In the genomic region with DNA sequence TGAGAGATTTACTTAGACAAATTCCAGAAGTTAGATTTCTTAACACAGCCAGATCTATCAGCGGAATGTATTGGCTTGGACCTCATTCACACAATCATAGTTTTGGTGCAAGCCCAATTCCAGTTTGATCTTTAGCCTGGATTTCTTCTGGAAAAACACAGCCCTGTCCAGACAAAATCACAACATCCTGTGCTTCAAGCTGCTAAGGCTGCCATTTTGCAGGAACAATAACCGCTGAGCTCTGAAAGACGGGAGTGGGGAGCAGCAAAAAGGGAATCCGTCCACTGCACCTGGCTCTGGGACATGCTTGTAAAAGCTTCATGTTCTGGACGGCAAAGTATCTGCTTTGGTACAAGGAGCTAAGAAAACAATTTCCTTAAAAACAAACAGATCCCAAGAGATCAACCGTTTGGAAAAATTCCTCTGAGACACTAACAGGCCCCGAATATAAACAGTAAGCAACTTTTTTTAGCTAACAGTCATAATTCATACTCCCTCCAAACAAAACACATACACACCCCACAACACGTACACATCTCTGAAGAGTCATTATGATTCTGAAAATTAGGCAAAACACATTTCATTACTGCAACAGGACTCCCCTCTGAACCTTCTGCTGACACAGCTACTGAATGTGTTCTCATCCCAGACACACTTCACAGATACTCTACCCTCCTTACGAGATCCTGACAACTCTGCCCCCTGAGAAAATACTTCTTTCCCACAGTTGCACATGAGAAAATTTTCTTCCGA, we compare ENCODE assay signal across 20 cellular contexts. TPM values are rescaled to one million over a fixed set of nuclear protein-coding genes. Genes with fewer than 3 reads are reported as not detected.
DNase-seq lines count a peak whose midpoint lies in the region; ATAC-seq and TF ChIP-seq lines count a peak whose summit lies in the region.
"Had no signal": no experiment of that assay in that cellular context is flagged by ENCODE, and none has a peak within 500 bp of the region (broad histone marks: within the 10 kb centered on the region; RNA-seq: fewer than 3 reads in every experiment).

No MANE protein-coding gene starts in this region.

- H3K9ac ChIP-seq in mucosa of rectum (ENCODE audit: low read depth in 1 of 2, low read length in 2 of 2) (no peak overlapping the region), subcutaneous abdominal adipose tissue (ENCODE audit: low read length in 5 of 5) (peak overlapping the region in 2 of 5 donors; percentile 54 to 55)

- no peak overlapping the region for H3K4me3 ChIP-seq in fibroblast of mammary gland (ENCODE audit: control insufficient read depth, low read depth, low read length)
- H3K4me3 ChIP-seq in mucosa of rectum (ENCODE audit: low read length in 2 of 2), result no peak overlapping the region
- peak overlapping the region in 3 of 5 donors; percentile 7 to 13 (median 12) for H3K4me3 ChIP-seq in subcutaneous abdominal adipose tissue (ENCODE audit: low read depth in 1 of 5, low read length in 5 of 5)
- H3K4me3 ChIP-seq in H7 (ENCODE audit: insufficient read depth, low read depth, low read length), result no peak overlapping the region

- no peaks in the 10 kb centered on the region for H3K36me3 Mint-ChIP-seq in HFFc6 (ENCODE audit: low read depth)

- H3K4me3 Mint-ChIP-seq in HFFc6, result no peak overlapping the region
- H3K4me3 Mint-ChIP-seq: CD4-positive, alpha-beta memory T cell; naive B cell; type B pancreatic cell had no signal

- no peaks in the 10 kb centered on the region for H3K27me3 ChIP-seq in mucosa of rectum (ENCODE audit: control insufficient read depth in 2 of 2, insufficient read depth in 2 of 2, low read length in 2 of 2)
- no peaks in the 10 kb centered on the region for H3K27me3 ChIP-seq in subcutaneous abdominal adipose tissue (ENCODE audit: control insufficient read depth in 5 of 5, insufficient read depth in 4 of 5, low read length in 5 of 5)
- H3K27me3 ChIP-seq in H7 (ENCODE audit: control insufficient read depth, insufficient read depth, low read length), result no peaks in the 10 kb centered on the region
- H3K27me3 ChIP-seq: foreskin keratinocyte had no signal

- ATAC-seq in GM21737 (IDR thresholded peaks at IDR 0.05; ENCODE audit: unreplicated experiment), result no peak
- ATAC-seq: foreskin keratinocyte, Panc1 had no signal

- H3K4me1 ChIP-seq in mucosa of rectum (ENCODE audit: control insufficient read depth in 2 of 2, insufficient read depth in 2 of 2, low read length in 2 of 2) (no peaks in the 10 kb centered on the region), subcutaneous abdominal adipose tissue (ENCODE audit: control insufficient read depth in 5 of 5, insufficient read depth in 5 of 5, low read length in 5 of 5) (peaks cover 4 to 20% (median 18%) of the 10 kb centered on the region in 5 donors)
- H3K4me1 ChIP-seq: foreskin keratinocyte had no signal

- H3K27me3 Mint-ChIP-seq in HFFc6 (ENCODE audit: insufficient read depth), result no peaks in the 10 kb centered on the region; the same call in 1 of the 2 replicates
- H3K27me3 Mint-ChIP-seq: type B pancreatic cell had no signal

- H3K9me3 Mint-ChIP-seq in HFFc6, result peaks cover 40% of the 10 kb centered on the region

- H3K27ac ChIP-seq in mucosa of rectum (ENCODE audit: low read depth in 2 of 2, low read length in 2 of 2) (peak overlapping the region; percentile 23 to 38), subcutaneous abdominal adipose tissue (ENCODE audit: low read depth, low read length) (peak overlapping the region; percentile 84)
- H3K27ac ChIP-seq: foreskin keratinocyte had no signal

- H3K36me3 ChIP-seq in mucosa of rectum (ENCODE audit: control insufficient read depth in 2 of 2, insufficient read depth in 2 of 2, low read length in 2 of 2) (peaks cover 0 to 3% of the 10 kb centered on the region in 2 donors), subcutaneous abdominal adipose tissue (ENCODE audit: control insufficient read depth in 5 of 5, insufficient read depth in 5 of 5, low read length in 5 of 5) (peaks cover 20 to 32% (median 28%) of the 10 kb centered on the region in 5 donors), H7 (replicated peaks; ENCODE audit: control insufficient read depth, insufficient read depth, low read length) (no peaks in the 10 kb centered on the region)

- no peak for TF ChIP-seq CTCF in GM13976 (IDR thresholded peaks at IDR 0.05; ENCODE audit: borderline replicate concordance, control extremely low read depth, extremely low read depth, insufficient read depth, missing control alignments)
- TF ChIP-seq CTCF in fibroblast of mammary gland (conservative IDR thresholded peaks at IDR 0.05; ENCODE audit: control insufficient read depth, insufficient read depth, low read depth, low read length), result no peak
- no peak for TF ChIP-seq CTCF in HFFc6 (IDR thresholded peaks at IDR 0.05)

- DNase-seq in GM13976 (ENCODE audit: low spot score) (peak; percentile 19), fibroblast of mammary gland (ENCODE audit: low read depth) (peak; percentile 52), HFFc6 (no peak), T-helper 2 cell (no peak), H7 (no peak)
- DNase-seq: activated CD4-positive, alpha-beta T cell treated with anti-CD3 and anti-CD28 coated beads for 48 hours; activated CD8-positive, alpha-beta memory T cell treated with anti-CD3 and anti-CD28 coated beads, Interleukin-2, amount 50 U/mL, for 48 hours; anterior cingulate cortex; CD4-positive, alpha-beta memory T cell; cerebellar nuclear complex; DMS79 treated with DMSO at 0.1 percent for 48 hours; foreskin keratinocyte; naive B cell; NCI-H1436 treated with DMSO at 0.1 percent for 48 hours; stimulated activated CD4-positive, alpha-beta T cell treated with anti-CD3 and anti-CD28 coated beads, Interleukin-12 subunit alpha, Interleukin-12 subunit beta, amount 100 ng/mL, for 4 hours had no signal

- in situ Hi-C loops in GM13976 (cut with MboI; ENCODE audit: low sequenced_read_pairs, unreplicated experiment), result no loop called here

- H3K27ac Mint-ChIP-seq in HFFc6, result no peak overlapping the region
- H3K27ac Mint-ChIP-seq: CD4-positive, alpha-beta memory T cell; naive B cell; type B pancreatic cell had no signal

- H3K9me3 ChIP-seq in mucosa of rectum (ENCODE audit: control insufficient read depth in 2 of 2, low read length in 2 of 2), result peaks cover 0 to 2% of the 10 kb centered on the region in 2 donors
- H3K9me3 ChIP-seq in subcutaneous abdominal adipose tissue (ENCODE audit: control insufficient read depth in 5 of 5, low read length in 5 of 5), result peaks cover 0 to 5% (median 4%) of the 10 kb centered on the region in 5 donors

- H3K4me1 Mint-ChIP-seq in HFFc6 (ENCODE audit: low read depth), result no peaks in the 10 kb centered on the region
- H3K4me1 Mint-ChIP-seq: CD4-positive, alpha-beta memory T cell; naive B cell had no signal

RNA-seq across cellular contexts. Expression of a gene that starts 32.4 kb away (rescaled TPM):
- total RNA-seq in HFFc6 (2021; fragmentation: NEBNext Ultra II Directional; extraction: Animal tissue kit (Norgen Biotek cat#: 25700)), result not detected
- 0.67 and 1.9 TPM in 2 replicates for total RNA-seq in H7 (2014; rRNA removed; shearing (Covaris generic))
- total RNA-seq: CD4-positive, alpha-beta memory T cell; foreskin keratinocyte had no signal

Comparison
In these comparisons a context has a peak if more than half of its experiments do, and no peak if none do; other contexts are left out.
1. DNase-seq: peak in GM13976 (single experiment) and fibroblast of mammary gland (single experiment); none in HFFc6 (single experiment), T-helper 2 cell (0 of 5) and H7 (single experiment).
2. H3K4me3 ChIP-seq: peak in subcutaneous abdominal adipose tissue (3 of 5); none in fibroblast of mammary gland (single experiment), mucosa of rectum (0 of 2) and H7 (single experiment).